ENCODE assay signal across 16 cellular contexts in the genomic region with DNA sequence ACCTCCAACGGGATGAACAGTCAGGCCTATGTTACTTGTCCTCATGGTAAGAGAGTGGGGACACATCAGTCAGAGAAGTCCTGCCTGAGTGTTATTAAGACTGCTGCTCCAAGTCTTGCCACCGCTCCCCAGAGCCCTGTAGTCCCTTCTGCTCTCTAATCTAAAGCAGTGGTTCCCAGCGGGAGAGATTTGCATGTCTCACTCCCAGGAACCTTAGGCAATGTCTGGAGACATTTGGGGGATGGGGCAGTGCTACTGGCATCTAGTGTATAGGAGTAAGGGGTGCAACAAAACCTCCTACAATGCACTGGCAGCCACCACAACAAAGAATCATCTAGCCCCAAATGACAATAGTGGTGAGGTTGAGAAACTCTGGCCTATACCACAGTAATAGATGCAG. TPM values are rescaled to one million over a fixed set of nuclear protein-coding genes. Genes with fewer than 3 reads are reported as not detected.
A peak's percentile ranks its signal among the peaks of the same experiment; 100 is the strongest.
DNase-seq lines count a peak whose midpoint lies in the region; TF ChIP-seq lines count a peak whose summit lies in the region.
"Had no signal": no experiment of that assay in that cellular context is flagged by ENCODE, and none has a peak within 500 bp of the region (broad histone marks: within the 10 kb centered on the region; RNA-seq: fewer than 3 reads in every experiment).

No MANE protein-coding gene starts in this region.

- H3K27me3 Mint-ChIP-seq in endodermal cell (ENCODE audit: insufficient read depth): peaks cover 42% of the 10 kb centered on the region
- peaks cover 29% of the 10 kb centered on the region for H3K27me3 Mint-ChIP-seq in activated CD4-positive, alpha-beta memory T cell treated with anti-CD3 and anti-CD28 coated beads for 36 hours

- 31% methylated on average over 3 of the region's 3 CpGs; no CpG with 5 or more reads in 1 of the 2 experiments for WGBS in endodermal cell (ENCODE audit: insufficient coverage in 1 of 2, insufficient read length in 1 of 2), 2 experiments

- H3K9me3 ChIP-seq in NT2/D1 (ENCODE audit: insufficient read depth, low read length) (peaks cover 5% of the 10 kb centered on the region; the same call in 1 of the 2 replicates), endodermal cell (ENCODE audit: control insufficient read depth, low read length) (no peaks in the 10 kb centered on the region), subcutaneous abdominal adipose tissue (ENCODE audit: control insufficient read depth in 5 of 5, low read length in 5 of 5) (no peaks in the 10 kb centered on the region)
- H3K9me3 ChIP-seq: SK-N-SH had no signal

- POLR2A ChIA-PET in activated CD4-positive, alpha-beta memory T cell treated with anti-CD3 and anti-CD28 coated beads for 36 hours (lab: Charles Lee): no interaction called here

- TF ChIP-seq CTCF in endodermal cell (conservative IDR thresholded peaks at IDR 0.05): no peak

- H3K9me3 Mint-ChIP-seq in endodermal cell: peaks cover 4% of the 10 kb centered on the region
- H3K9me3 Mint-ChIP-seq in activated CD4-positive, alpha-beta memory T cell treated with anti-CD3 and anti-CD28 coated beads for 36 hours: peaks cover 10% of the 10 kb centered on the region

- DNase-seq in DMS 273 (lab: John Stamatoyannopoulos, UW; ENCODE audit: unreplicated experiment): peak; percentile 5
- no peak for DNase-seq in DMS 273 treated with DMSO at 0.1 percent for 48 hours (lab: John Stamatoyannopoulos, UW)
- no peak for DNase-seq in NT2/D1 (ENCODE audit: low read depth, low spot score)
- peak; percentile 80 for DNase-seq in endodermal cell
- no peak for DNase-seq in NCI-H128 (lab: John Stamatoyannopoulos, UW; ENCODE audit: unreplicated experiment)
- no peak for DNase-seq in activated CD4-positive, alpha-beta memory T cell treated with anti-CD3 and anti-CD28 coated beads for 36 hours
- no peak for DNase-seq in activated effector memory CD4-positive, alpha-beta T cell treated with anti-CD3 and anti-CD28 coated beads, Interleukin-2, amount 50 U/mL, for 16 hours
- DNase-seq: NCI-H226; NCI-H526; NK-92 treated with Interleukin-12 subunit alpha and Interleukin-12 subunit beta, amount 100 ng/mL, for 24 hours; SK-N-SH had no signal

- H3K36me3 ChIP-seq in NT2/D1 (ENCODE audit: insufficient read depth, insufficient read length, low read length): no peaks in the 10 kb centered on the region
- H3K36me3 ChIP-seq in endodermal cell (ENCODE audit: control insufficient read depth, insufficient read depth, low read length): no peaks in the 10 kb centered on the region
- no peaks in the 10 kb centered on the region for H3K36me3 ChIP-seq in subcutaneous abdominal adipose tissue (ENCODE audit: control insufficient read depth in 5 of 5, insufficient read depth in 5 of 5, low read length in 5 of 5)

- H3K27ac ChIP-seq in endodermal cell (ENCODE audit: low read depth, low read length) (no peak overlapping the region), subcutaneous abdominal adipose tissue (ENCODE audit: low read depth, low read length) (peak overlapping the region; percentile 39)
- H3K27ac ChIP-seq: 22Rv1 had no signal

- intact Hi-C loops in activated CD4-positive, alpha-beta memory T cell treated with anti-CD3 and anti-CD28 coated beads for 36 hours (cut with micrococcal nuclease): no loop called here

- H3K4me1 ChIP-seq in NT2/D1 (ENCODE audit: insufficient read depth, insufficient read length) (no peaks in the 10 kb centered on the region), endodermal cell (ENCODE audit: control insufficient read depth, insufficient read depth, low read length) (peaks cover 8% of the 10 kb centered on the region), subcutaneous abdominal adipose tissue (ENCODE audit: control insufficient read depth in 5 of 5, insufficient read depth in 5 of 5, low read length in 5 of 5) (peaks cover 2 to 48% (median 30%) of the 10 kb centered on the region in 5 donors)

- H3K9ac ChIP-seq in NT2/D1 (ENCODE audit: insufficient read length, low read depth) (peak overlapping the region; percentile 38), endodermal cell (ENCODE audit: extremely low read depth, low read length, poor library complexity, severe bottlenecking) (no peak overlapping the region), subcutaneous abdominal adipose tissue (ENCODE audit: low read length in 5 of 5) (no peak overlapping the region)
- H3K9ac ChIP-seq: SK-N-SH had no signal

- no peak overlapping the region for H3K4me3 Mint-ChIP-seq in endodermal cell
- no peak overlapping the region for H3K4me3 Mint-ChIP-seq in activated CD4-positive, alpha-beta memory T cell treated with anti-CD3 and anti-CD28 coated beads for 36 hours
- H3K4me3 Mint-ChIP-seq: IgD-negative memory B cell had no signal

- H3K4me1 Mint-ChIP-seq in endodermal cell: peaks cover 27% of the 10 kb centered on the region
- H3K4me1 Mint-ChIP-seq in activated CD4-positive, alpha-beta memory T cell treated with anti-CD3 and anti-CD28 coated beads for 36 hours (ENCODE audit: low read depth): peaks cover 2% of the 10 kb centered on the region

- H3K36me3 Mint-ChIP-seq in endodermal cell (ENCODE audit: low read depth): peaks cover under 1% of the 10 kb centered on the region
- H3K36me3 Mint-ChIP-seq in activated CD4-positive, alpha-beta memory T cell treated with anti-CD3 and anti-CD28 coated beads for 36 hours: no peaks in the 10 kb centered on the region
- H3K36me3 Mint-ChIP-seq: IgD-negative memory B cell had no signal

- no peak overlapping the region for H3K27ac Mint-ChIP-seq in endodermal cell
- no peak overlapping the region for H3K27ac Mint-ChIP-seq in activated CD4-positive, alpha-beta memory T cell treated with anti-CD3 and anti-CD28 coated beads for 36 hours
- H3K27ac Mint-ChIP-seq: IgD-negative memory B cell had no signal

- CTCF ChIA-PET in activated CD4-positive, alpha-beta memory T cell treated with anti-CD3 and anti-CD28 coated beads for 36 hours (lab: Charles Lee): no interaction called here

- peaks cover 45% of the 10 kb centered on the region for H3K27me3 ChIP-seq in NT2/D1 (ENCODE audit: insufficient read depth, insufficient read length)
- H3K27me3 ChIP-seq in endodermal cell (ENCODE audit: control insufficient read depth, insufficient read depth, low read length, poor library complexity, severe bottlenecking): peaks cover 43% of the 10 kb centered on the region
- H3K27me3 ChIP-seq in subcutaneous abdominal adipose tissue (ENCODE audit: control insufficient read depth in 5 of 5, insufficient read depth in 4 of 5, low read length in 5 of 5): peaks cover 0 to 5% (median 0%) of the 10 kb centered on the region in 5 donors

- H3K4me3 ChIP-seq in NT2/D1 (ENCODE audit: insufficient read length, low read depth) (no peak overlapping the region), endodermal cell (ENCODE audit: low read length) (no peak overlapping the region), subcutaneous abdominal adipose tissue (ENCODE audit: low read depth in 1 of 5, low read length in 5 of 5) (no peak overlapping the region)

RNA-seq across cellular contexts. Expression of gene SVEP1, which starts 2.6 kb away (rescaled TPM):
- total RNA-seq in endodermal cell: under 1 TPM; 0.44 to 0.46 TPM
- polyA plus RNA-seq in endodermal cell (2013, experiment 1 of 2): 1.0 TPM
- 0.83 TPM for polyA plus RNA-seq in endodermal cell (2013, experiment 2 of 2)
- total RNA-seq in activated CD4-positive, alpha-beta memory T cell treated with anti-CD3 and anti-CD28 coated beads for 36 hours: not detected
- total RNA-seq: G401; T-helper 1 cell treated with Interleukin-12 subunit alpha and Interleukin-12 subunit beta and Interleukin-4 antibody, amounts not matched to agents 30 ng/mL and 1 ng/mL, for 36 hours had no signal
- polyA plus RNA-seq: IgD-negative memory B cell had no signal

Comparison
In these comparisons a context has a peak if more than half of its experiments do, and no peak if none do; other contexts are left out.
1. DNase-seq: peak in DMS 273 (single experiment) and endodermal cell (single experiment); none in DMS 273 treated with DMSO at 0.1 percent for 48 hours (single experiment), NT2/D1 (single experiment), NCI-H128 (single experiment), activated CD4-positive, alpha-beta memory T cell treated with anti-CD3 and anti-CD28 coated beads for 36 hours (single experiment) and activated effector memory CD4-positive, alpha-beta T cell treated with anti-CD3 and anti-CD28 coated beads, Interleukin-2, amount 50 U/mL, for 16 hours (single experiment).